In the genomic region with DNA sequence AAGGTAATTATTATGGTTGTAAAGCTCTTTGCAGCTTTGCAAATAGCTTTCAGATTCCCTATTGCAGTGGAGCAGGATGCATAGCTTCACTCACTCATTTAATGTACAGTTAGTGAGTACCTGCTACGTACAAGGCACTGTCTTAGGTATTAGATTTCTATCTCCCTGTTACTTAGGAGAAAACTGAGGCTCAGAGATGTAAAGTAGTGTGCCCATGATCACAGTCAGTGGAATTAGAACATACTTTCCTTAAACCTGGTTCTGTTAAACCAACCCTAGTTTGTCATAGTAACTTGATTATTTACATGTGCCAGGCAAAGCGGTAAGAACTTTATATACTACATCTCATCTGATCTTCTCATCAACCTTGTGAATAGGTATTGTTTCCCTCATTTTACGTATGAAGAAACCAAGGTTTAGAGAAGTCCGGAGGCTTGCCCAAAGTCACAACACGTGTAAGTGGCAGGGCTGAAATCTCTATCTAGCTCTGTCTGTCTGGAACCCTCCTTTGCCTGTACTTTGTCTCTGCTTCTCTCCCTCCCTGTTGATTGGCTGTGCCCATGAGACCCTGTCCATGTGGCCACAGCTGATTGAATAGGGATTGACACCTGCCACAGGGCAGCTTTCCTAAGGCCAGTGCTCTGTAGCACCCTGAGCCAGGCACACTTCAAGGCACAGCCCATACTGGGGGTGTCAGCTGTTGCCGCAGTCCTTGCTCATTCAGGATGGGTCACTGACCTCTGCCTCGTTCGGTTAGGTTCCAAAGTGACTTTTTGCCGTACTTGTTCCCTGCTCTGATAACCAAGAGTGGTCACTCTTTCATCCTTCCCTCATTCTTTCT, we compare ENCODE assay signal across 19 cellular contexts.
A peak's percentile ranks its signal among the peaks of the same experiment; 100 is the strongest.
DNase-seq lines count a peak whose midpoint lies in the region; ATAC-seq and TF ChIP-seq lines count a peak whose summit lies in the region.
"Had no signal": no experiment of that assay in that cellular context is flagged by ENCODE, and none has a peak within 500 bp of the region (broad histone marks: within the 10 kb centered on the region; RNA-seq: fewer than 3 reads in every experiment).

No MANE protein-coding gene starts in this region.

- H3K27ac ChIP-seq in hepatocyte, result peak overlapping the region; percentile 48

- no peaks in the 10 kb centered on the region for H3K27me3 Mint-ChIP-seq in stimulated activated memory B cell treated with anti-CD40 and anti-IgM and Interleukin-4, amounts not matched to agents 10 μg/mL and 1 μg/mL and 100 μg/mL, for 72 hours
- no peaks in the 10 kb centered on the region for H3K27me3 Mint-ChIP-seq in activated T-cell treated with anti-CD3 and anti-CD28 coated beads, Interleukin-2, amount 50 U/mL, for 4 hours (ENCODE audit: low read depth)
- H3K27me3 Mint-ChIP-seq: activated naive CD4-positive, alpha-beta T cell treated with anti-CD3 and anti-CD28 coated beads, Interleukin-2, amount 10 ng/mL, durations not matched to agents 7 days and 5 days had no signal

- no peaks in the 10 kb centered on the region for H3K9me3 ChIP-seq in HAP-1
- H3K9me3 ChIP-seq in hepatocyte (ENCODE audit: low read depth), result no peaks in the 10 kb centered on the region

- TF ChIP-seq CTCF in hepatocyte (IDR thresholded peaks at IDR 0.05; ENCODE audit: poor library complexity), result no peak
- no peak for TF ChIP-seq CTCF in GM13977 (IDR thresholded peaks at IDR 0.05; ENCODE audit: extremely low read depth, insufficient read depth, missing control alignments)

- H3K4me3 ChIP-seq in HAP-1 (no peak overlapping the region), hepatocyte (no peak overlapping the region)

- no peaks in the 10 kb centered on the region for H3K79me2 ChIP-seq in hepatocyte

- H3K27me3 ChIP-seq in HAP-1 (ENCODE audit: low read depth) (no peaks in the 10 kb centered on the region), hepatocyte (no peaks in the 10 kb centered on the region)

- H3K4me2 ChIP-seq in hepatocyte, result no peak overlapping the region

- H3K4me1 Mint-ChIP-seq in stimulated activated memory B cell treated with anti-CD40 and anti-IgM and Interleukin-4, amounts not matched to agents 10 μg/mL and 1 μg/mL and 100 μg/mL, for 72 hours, result no peaks in the 10 kb centered on the region
- no peaks in the 10 kb centered on the region for H3K4me1 Mint-ChIP-seq in activated T-cell treated with anti-CD3 and anti-CD28 coated beads, Interleukin-2, amount 50 U/mL, for 4 hours (ENCODE audit: low read depth)
- H3K4me1 Mint-ChIP-seq: activated naive CD4-positive, alpha-beta T cell treated with anti-CD3 and anti-CD28 coated beads, Interleukin-2, amount 10 ng/mL, durations not matched to agents 7 days and 5 days had no signal

- H3K27ac Mint-ChIP-seq in stimulated activated memory B cell treated with anti-CD40 and anti-IgM and Interleukin-4, amounts not matched to agents 10 μg/mL and 1 μg/mL and 100 μg/mL, for 72 hours, result no peak overlapping the region
- H3K27ac Mint-ChIP-seq: activated naive CD4-positive, alpha-beta T cell treated with anti-CD3 and anti-CD28 coated beads, Interleukin-2, amount 10 ng/mL, durations not matched to agents 7 days and 5 days; activated T-cell treated with anti-CD3 and anti-CD28 coated beads, Interleukin-2, amount 50 U/mL, for 72 hours had no signal

- H3K36me3 Mint-ChIP-seq in stimulated activated memory B cell treated with anti-CD40 and anti-IgM and Interleukin-4, amounts not matched to agents 10 μg/mL and 1 μg/mL and 100 μg/mL, for 72 hours, result no peaks in the 10 kb centered on the region
- H3K36me3 Mint-ChIP-seq in activated T-cell treated with anti-CD3 and anti-CD28 coated beads, Interleukin-2, amount 50 U/mL, for 4 hours (ENCODE audit: insufficient read depth), result no peaks in the 10 kb centered on the region
- H3K36me3 Mint-ChIP-seq: activated naive CD4-positive, alpha-beta T cell treated with anti-CD3 and anti-CD28 coated beads, Interleukin-2, amount 10 ng/mL, durations not matched to agents 7 days and 5 days had no signal

- peaks cover 18% of the 10 kb centered on the region for H3K4me1 ChIP-seq in HAP-1
- peaks cover 40% of the 10 kb centered on the region for H3K4me1 ChIP-seq in hepatocyte (ENCODE audit: insufficient read depth)

- H3K36me3 ChIP-seq in HAP-1 (replicated peaks) (no peaks in the 10 kb centered on the region), hepatocyte (replicated peaks; ENCODE audit: insufficient read depth, low read depth) (no peaks in the 10 kb centered on the region)

- no peak overlapping the region for H3K4me3 Mint-ChIP-seq in stimulated activated memory B cell treated with anti-CD40 and anti-IgM and Interleukin-4, amounts not matched to agents 10 μg/mL and 1 μg/mL and 100 μg/mL, for 72 hours
- H3K4me3 Mint-ChIP-seq in activated T-cell treated with anti-CD3 and anti-CD28 coated beads, Interleukin-2, amount 50 U/mL, for 4 hours, result no peak overlapping the region
- H3K4me3 Mint-ChIP-seq: activated naive CD4-positive, alpha-beta T cell treated with anti-CD3 and anti-CD28 coated beads, Interleukin-2, amount 10 ng/mL, durations not matched to agents 7 days and 5 days; activated T-cell treated with anti-CD3 and anti-CD28 coated beads, Interleukin-2, amount 50 U/mL, for 72 hours had no signal

- no peaks in the 10 kb centered on the region for H4K20me1 ChIP-seq in hepatocyte (ENCODE audit: insufficient read depth, poor library complexity, severe bottlenecking)

- WGBS in hepatocyte (ENCODE audit: low lambda C conversion rate, missing lambda C conversion rate), result 78% methylated on average over 9 of the region's 9 CpGs

- H2AFZ ChIP-seq in hepatocyte, result no peak overlapping the region

- no peaks in the 10 kb centered on the region for H3K9me3 Mint-ChIP-seq in stimulated activated memory B cell treated with anti-CD40 and anti-IgM and Interleukin-4, amounts not matched to agents 10 μg/mL and 1 μg/mL and 100 μg/mL, for 72 hours
- H3K9me3 Mint-ChIP-seq in activated T-cell treated with anti-CD3 and anti-CD28 coated beads, Interleukin-2, amount 50 U/mL, for 4 hours, result no peaks in the 10 kb centered on the region
- H3K9me3 Mint-ChIP-seq: activated naive CD4-positive, alpha-beta T cell treated with anti-CD3 and anti-CD28 coated beads, Interleukin-2, amount 10 ng/mL, durations not matched to agents 7 days and 5 days; activated T-cell treated with anti-CD3 and anti-CD28 coated beads, Interleukin-2, amount 50 U/mL, for 72 hours had no signal

- DNase-seq in HAP-1 (ENCODE audit: low spot score in 2 of 2) (peak; percentile 31 to 57), hepatocyte (ENCODE audit: low spot score) (no peak), NCI-H1436 (lab: John Stamatoyannopoulos, UW) (no peak), GM13977 (ENCODE audit: low spot score) (no peak)
- no peak for DNase-seq in activated T-cell treated with anti-CD3 and anti-CD28 coated beads, Interleukin-2, amount 50 U/mL, for 4 hours
- DNase-seq: activated CD4-positive, alpha-beta T cell treated with anti-CD3 and anti-CD28 coated beads for 1 hour; activated naive CD4-positive, alpha-beta T cell treated with anti-CD3 and anti-CD28 coated beads, Interleukin-2, amount 10 ng/mL, durations not matched to agents 7 days and 5 days; activated T-cell treated with anti-CD3 and anti-CD28 coated beads, Interleukin-2, amount 50 U/mL, for 72 hours; aorta; effector memory CD4-positive, alpha-beta T cell; head of caudate nucleus; left ventricle myocardium superior; NCI-H1092 treated with DMSO at 0.1 percent for 48 hours; NCI-H2081; NCI-H524; retina had no signal

- no peaks in the 10 kb centered on the region for H3K9me2 ChIP-seq in hepatocyte (replicated peaks; ENCODE audit: insufficient read depth)

- peak; percentile 3; the same call in 2 of the 3 replicates for ATAC-seq in SK-N-SH treated with all-trans-retinoic acid at 6 μM for 48 hours
- peak; percentile 42 for ATAC-seq in stimulated activated memory B cell treated with anti-CD40 and anti-IgM and Interleukin-4, amounts not matched to agents 10 μg/mL and 1 μg/mL and 100 μg/mL, for 72 hours
- ATAC-seq in activated T-cell treated with anti-CD3 and anti-CD28 coated beads, Interleukin-2, amount 50 U/mL, for 4 hours, result no peak
- no peak for ATAC-seq in HG03520 (IDR thresholded peaks at IDR 0.05; ENCODE audit: unreplicated experiment)
- ATAC-seq: activated T-cell treated with anti-CD3 and anti-CD28 coated beads, Interleukin-2, amount 50 U/mL, for 72 hours; left ventricle myocardium superior had no signal

- in situ Hi-C loops in HAP-1 (cut with MboI; ENCODE audit: low sequenced_read_pairs), result no loop called here
- in situ Hi-C loops in GM13977 (cut with MboI; ENCODE audit: low pct_unique_long_range_greater_than_20kb, low sequenced_read_pairs, unreplicated experiment), result no loop called here

TF ChIP-seq in SK-N-SH treated with all-trans-retinoic acid at 6 μM for 48 hours, 23 proteins besides CTCF, POLR2A, EP300 and RAD21:
- TF ChIP-seq PPARA (CRISPR knock-in tag; IDR thresholded peaks at IDR 0.05; ENCODE audit: borderline replicate concordance) (no peak), ZFP3 (CRISPR knock-in tag; IDR thresholded peaks at IDR 0.05) (no peak), ZC3H10 (CRISPR knock-in tag; IDR thresholded peaks at IDR 0.05) (no peak), ZNF8 (CRISPR knock-in tag; IDR thresholded peaks at IDR 0.05) (no peak), RARB (CRISPR knock-in tag; IDR thresholded peaks at IDR 0.05) (no peak), ESRRG (CRISPR knock-in tag; IDR thresholded peaks at IDR 0.05) (no peak)

Comparison
In these comparisons a context has a peak if more than half of its experiments do, and no peak if none do; other contexts are left out.
1. DNase-seq: peak in HAP-1 (2 of 2); none in hepatocyte (single experiment), activated T-cell treated with anti-CD3 and anti-CD28 coated beads, Interleukin-2, amount 50 U/mL, for 4 hours (single experiment), NCI-H1436 (single experiment) and GM13977 (single experiment).
2. ATAC-seq: peak in SK-N-SH treated with all-trans-retinoic acid at 6 μM for 48 hours (single experiment) and stimulated activated memory B cell treated with anti-CD40 and anti-IgM and Interleukin-4, amounts not matched to agents 10 μg/mL and 1 μg/mL and 100 μg/mL, for 72 hours (single experiment); none in activated T-cell treated with anti-CD3 and anti-CD28 coated beads, Interleukin-2, amount 50 U/mL, for 4 hours (0 of 2) and HG03520 (single experiment).